In the genomic region with DNA sequence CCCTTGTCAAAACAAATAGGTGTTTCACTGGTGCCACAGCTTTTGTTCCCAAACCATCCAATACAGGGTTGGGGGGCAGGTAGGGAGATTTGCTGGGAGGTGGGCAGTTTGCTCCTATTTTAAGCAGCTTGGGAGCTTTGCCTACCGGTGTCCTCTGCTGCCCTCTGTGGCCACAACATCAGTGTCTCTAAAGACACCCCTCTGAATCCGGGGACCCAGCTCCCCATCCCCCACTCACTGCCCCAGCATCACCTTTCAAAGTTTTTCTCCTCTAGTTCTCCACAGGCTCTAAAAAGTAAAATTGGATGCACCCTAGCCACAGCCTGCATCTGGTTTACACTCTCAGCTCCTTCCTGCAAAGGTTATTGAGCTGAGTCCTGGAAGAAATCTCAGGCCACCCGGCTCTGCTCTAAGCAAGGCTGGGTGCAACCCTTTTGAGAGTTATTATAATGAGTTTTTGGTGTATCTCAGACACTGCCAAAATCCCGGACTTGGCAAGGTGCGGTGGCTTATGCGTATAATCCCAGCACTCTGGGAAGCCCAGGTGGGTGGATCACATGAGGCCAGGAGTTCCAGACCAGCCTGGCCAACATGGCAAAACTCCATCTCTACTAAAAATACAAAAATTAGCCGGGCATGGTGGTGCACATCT, we compare ENCODE assay signal across 8 cellular contexts. TPM values are rescaled to one million over a fixed set of nuclear protein-coding genes. Genes with fewer than 3 reads are reported as not detected.
DNase-seq lines count a peak whose midpoint lies in the region; ATAC-seq, FAIRE-seq and TF ChIP-seq lines count a peak whose summit lies in the region.

No MANE protein-coding gene starts in this region.

- H2BK12ac ChIP-seq in H1 (ENCODE audit: low read depth, low read length): no peak overlapping the region

- no peaks in the 10 kb centered on the region for H3K9me3 Mint-ChIP-seq in activated naive CD4-positive, alpha-beta T cell treated with anti-CD3 and anti-CD28 coated beads, Interleukin-2, amount 50 U/mL, for 72 hours

- H3K27ac ChIP-seq in H1 (ENCODE audit: low read depth, low read length): no peak overlapping the region
- no peak overlapping the region for H3K27ac ChIP-seq in testis

- TF ChIP-seq CTCF in H1 (IDR thresholded peaks at IDR 0.05; ENCODE audit: control extremely low read depth in 1 of 3, insufficient read depth in 1 of 3, low read depth in 1 of 3, low read length in 3 of 3) (peak; percentile 70 to 73 (median 72)), testis (IDR thresholded peaks at IDR 0.05) (no peak)

- no peak overlapping the region for H4K8ac ChIP-seq in H1 (ENCODE audit: extremely low read depth, insufficient read depth, low read length)

- H2BK5ac ChIP-seq in H1 (ENCODE audit: low read depth, low read length): no peak overlapping the region

- no peaks in the 10 kb centered on the region for H3K9me3 ChIP-seq in H1 (ENCODE audit: insufficient read depth in 2 of 2, low read depth in 1 of 2, low read length in 1 of 2)
- H3K9me3 ChIP-seq in testis: no peaks in the 10 kb centered on the region

- peak; percentile 16 for DNase-seq in activated naive CD4-positive, alpha-beta T cell treated with Interleukin-2 at 50 U/mL for 16 hours
- DNase-seq in activated naive CD4-positive, alpha-beta T cell treated with anti-CD3 and anti-CD28 coated beads, Interleukin-2, amount 50 U/mL, for 72 hours (ENCODE audit: low spot score in 2 of 2): no peak
- DNase-seq in OCI-M1 (lab: John Stamatoyannopoulos, UW): peak; percentile 27
- DNase-seq in H1 (ENCODE audit: low read depth in 1 of 2, low spot score in 2 of 2): peak in 1 of 2 experiments; percentile 71
- peak; percentile 48 for DNase-seq in testis
- DNase-seq in NCI-H2227 (lab: John Stamatoyannopoulos, UW; ENCODE audit: unreplicated experiment): no peak
- no peak for DNase-seq in NCI-H1048 (lab: John Stamatoyannopoulos, UW)

- H2BK20ac ChIP-seq in H1 (ENCODE audit: low read length): no peak overlapping the region

- no peak overlapping the region for H3K27ac Mint-ChIP-seq in activated naive CD4-positive, alpha-beta T cell treated with anti-CD3 and anti-CD28 coated beads, Interleukin-2, amount 50 U/mL, for 72 hours

- H3K56ac ChIP-seq in H1 (replicated peaks; ENCODE audit: insufficient read length, low read depth, low read length): no peak overlapping the region

- no peak overlapping the region for H3K4me3 ChIP-seq in H1 (ENCODE audit: extremely low read depth in 1 of 4, insufficient read depth in 2 of 4, low read depth in 3 of 4, low read length in 4 of 4)
- H3K4me3 ChIP-seq in testis: no peak overlapping the region

- H3K4me2 ChIP-seq in H1 (ENCODE audit: insufficient read depth in 1 of 2, low read depth in 2 of 2, low read length in 2 of 2): no peak overlapping the region

- FAIRE-seq in H1 (lab: Jason Lieb, UNC): no peak

- peaks cover 4 to 7% of the 10 kb centered on the region in 2 donors for H3K36me3 Mint-ChIP-seq in activated naive CD4-positive, alpha-beta T cell treated with anti-CD3 and anti-CD28 coated beads, Interleukin-2, amount 50 U/mL, for 72 hours

- WGBS in H1 (ENCODE audit: extremely low coverage in 1 of 2, insufficient coverage in 1 of 2, insufficient read length in 1 of 2, insufficient replicate concordance in 2 of 2, low coverage in 1 of 2, low lambda C conversion rate in 2 of 2, missing lambda C conversion rate in 1 of 2), 2 experiments: 63% methylated on average over 7 of the region's 7 CpGs; no CpG with 5 or more reads in 1 of the 2 experiments
- whole genome bisulfite sequencing in testis, 2 donors: 61 to 65% methylated on average over 7 of the region's 7 CpGs

- intact Hi-C loops in testis (cut with DNase I; ENCODE audit: low total_unique reads): no loop called here

- no peak overlapping the region; the same call in 1 of the 2 replicates for H2BK15ac ChIP-seq in H1 (ENCODE audit: low read length)

- H3K4ac ChIP-seq in H1 (replicated peaks; ENCODE audit: insufficient read length, low read depth, low read length): no peak overlapping the region

- H3K23ac ChIP-seq in H1 (ENCODE audit: insufficient read length): no peak overlapping the region

- H4K91ac ChIP-seq in H1 (replicated peaks; ENCODE audit: insufficient read length, low read length): no peak overlapping the region

- H2AFZ ChIP-seq in H1 (ENCODE audit: low read length): no peak overlapping the region

- ATAC-seq in activated naive CD4-positive, alpha-beta T cell treated with anti-CD3 and anti-CD28 coated beads, Interleukin-2, amount 50 U/mL, for 72 hours: no peak
- ATAC-seq in GM21825 (IDR thresholded peaks at IDR 0.05; ENCODE audit: unreplicated experiment): no peak

- H3K4me1 ChIP-seq in H1 (replicated peaks in 1 of 4; ENCODE audit: control insufficient read depth in 3 of 4, insufficient read depth in 4 of 4, low read length in 3 of 4): peaks cover 0 to 10% (median 7%) of the 10 kb centered on the region in 4 experiments; a peak in 4 of 7 replicates
- peaks cover 3% of the 10 kb centered on the region for H3K4me1 ChIP-seq in testis

- no peaks in the 10 kb centered on the region for H3K79me2 ChIP-seq in H1 (ENCODE audit: control insufficient read depth in 1 of 2, insufficient read depth in 2 of 2, low read length in 2 of 2)

- H3K27me3 ChIP-seq in H1 (replicated peaks in 1 of 4; ENCODE audit: control insufficient read depth in 3 of 4, extremely low read depth in 1 of 4, insufficient read depth in 3 of 4, low read length in 3 of 4) (peaks cover 30 to 45% (median 39%) of the 10 kb centered on the region in 4 experiments), testis (no peaks in the 10 kb centered on the region)

- H3K9ac ChIP-seq in H1 (replicated peaks in 1 of 4; ENCODE audit: extremely low read depth in 1 of 4, low read depth in 3 of 4, low read length in 3 of 4): no peak overlapping the region

- peaks cover 5 to 6% of the 10 kb centered on the region in 2 experiments for H4K20me1 ChIP-seq in H1 (replicated peaks in 1 of 2; ENCODE audit: control insufficient read depth in 1 of 2, insufficient read depth in 2 of 2, low read length in 2 of 2)

- POLR2A ChIA-PET in H1 (lab: Charles Lee; ENCODE audit: partially characterized antibody): no interaction called here

- TF ChIP-seq EP300 in H1 (IDR thresholded peaks at IDR 0.05; ENCODE audit: borderline replicate concordance in 1 of 2, low read depth in 2 of 2, low read length in 2 of 2): no peak

- no peak overlapping the region for H3K14ac ChIP-seq in H1 (ENCODE audit: insufficient read length)

- H2BK120ac ChIP-seq in H1 (replicated peaks; ENCODE audit: low read depth, low read length): no peak overlapping the region

- no peak overlapping the region; the same call in 1 of the 2 replicates for H3K18ac ChIP-seq in H1 (ENCODE audit: extremely low read depth, low read length)

- H3K36me3 ChIP-seq in H1 (ENCODE audit: control insufficient read depth in 2 of 4, insufficient read depth in 4 of 4, low read length in 3 of 4) (no peaks in the 10 kb centered on the region; a peak in 1 of 8 replicates), testis (ENCODE audit: low read depth, missing control alignments) (no peaks in the 10 kb centered on the region)

- H3K79me1 ChIP-seq in H1 (ENCODE audit: low read depth, low read length): no peaks in the 10 kb centered on the region

- TF ChIP-seq POLR2A in H1 (IDR thresholded peaks at IDR 0.05; ENCODE audit: control extremely low read depth in 1 of 2, low read depth in 2 of 2, low read length in 2 of 2) (no peak), testis (IDR thresholded peaks at IDR 0.05) (no peak)

- CTCF ChIA-PET in H1 (lab: Charles Lee; ENCODE audit: partially characterized antibody): interaction anchor here (0.5 to 3.1 kb wide), 52 partner anchors 9 to 561 kb away, joined by 3 to 17 read pairs (median 4); no protein-coding TSS in a partner anchor

- peak; percentile 76 to 79 for TF ChIP-seq RAD21 in H1 (IDR thresholded peaks at IDR 0.05 in 1 of 2, conservative IDR thresholded peaks at IDR 0.05 in 1 of 2; ENCODE audit: low read depth in 2 of 2, low read length in 2 of 2)

- H3K23me2 ChIP-seq in H1 (ENCODE audit: low read depth, low read length): peaks cover 25% of the 10 kb centered on the region

- H2AK5ac ChIP-seq in H1 (ENCODE audit: low read depth, low read length): no peak overlapping the region

- H4K5ac ChIP-seq in H1 (ENCODE audit: insufficient read length, low read depth, low read length): no peak overlapping the region

TF ChIP-seq in H1, 55 proteins besides CTCF, POLR2A, EP300 and RAD21 (continues in another document):
- TF ChIP-seq SP2 (IDR thresholded peaks at IDR 0.05; ENCODE audit: low read length) (no peak), SUZ12 (IDR thresholded peaks at IDR 0.05; ENCODE audit: low read length) (no peak)
- TF ChIP-seq, protein P1, sequence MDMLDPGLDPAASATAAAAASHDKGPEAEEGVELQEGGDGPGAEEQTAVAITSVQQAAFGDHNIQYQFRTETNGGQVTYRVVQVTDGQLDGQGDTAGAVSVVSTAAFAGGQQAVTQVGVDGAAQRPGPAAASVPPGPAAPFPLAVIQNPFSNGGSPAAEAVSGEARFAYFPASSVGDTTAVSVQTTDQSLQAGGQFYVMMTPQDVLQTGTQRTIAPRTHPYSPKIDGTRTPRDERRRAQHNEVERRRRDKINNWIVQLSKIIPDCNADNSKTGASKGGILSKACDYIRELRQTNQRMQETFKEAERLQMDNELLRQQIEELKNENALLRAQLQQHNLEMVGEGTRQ (IDR thresholded peaks at IDR 0.05; ENCODE audit: low read length): no peak

RNA-seq across cellular contexts. Expression of a gene that starts 2.9 kb away (rescaled TPM):
- 1 to 10 TPM; 1.8 to 6.5 TPM for total RNA-seq in activated naive CD4-positive, alpha-beta T cell treated with anti-CD3 and anti-CD28 coated beads, Interleukin-2, amount 50 U/mL, for 72 hours
- 3.7 and 4.9 TPM in 2 replicates for total RNA-seq in H1 (2021; fragmentation: NEBNext Ultra II Directional; extraction: Animal tissue kit (Norgen Biotek cat#: 25700))
- polyA plus RNA-seq in H1 (2011; rRNA removed): 1.8 and 2.0 TPM in 2 replicates
- 0.72 TPM for polyA plus RNA-seq in H1 (2011; cell fraction: cytosol; rRNA removed)
- polyA plus RNA-seq in H1 (2011; cell fraction: nucleus; rRNA removed): 2.0 TPM
- polyA plus RNA-seq in H1 (2012, experiment 1 of 2): 1.5 to 2.6 TPM (median 1.8 TPM) in 4 replicates
- polyA plus RNA-seq in H1 (2012, experiment 2 of 2): 1.1 TPM
- 2.6 TPM for polyA plus RNA-seq in H1 (2013, experiment 1 of 2)
- 2.6 TPM for polyA plus RNA-seq in H1 (2013, experiment 2 of 2)
- polyA minus RNA-seq in H1 (2011; rRNA and poly(A)+ RNA removed): 1.7 and 2.5 TPM in 2 replicates
- 16.8 TPM for polyA minus RNA-seq in H1 (2011; cell fraction: cytosol; rRNA and poly(A)+ RNA removed)
- 3.8 TPM for polyA minus RNA-seq in H1 (2011; cell fraction: nucleus; rRNA and poly(A)+ RNA removed)
- total RNA-seq in testis: 100 to 1,000 TPM; 142 to 158 TPM
- 93.9 TPM for polyA plus RNA-seq in testis (ENCODE audit: insufficient read depth, low read depth, low replicate concordance)

Comparison
In these comparisons a context has a peak if more than half of its experiments do, and no peak if none do; other contexts are left out.
1. DNase-seq: peak in activated naive CD4-positive, alpha-beta T cell treated with Interleukin-2 at 50 U/mL for 16 hours (single experiment), OCI-M1 (single experiment) and testis (single experiment); none in activated naive CD4-positive, alpha-beta T cell treated with anti-CD3 and anti-CD28 coated beads, Interleukin-2, amount 50 U/mL, for 72 hours (0 of 2), NCI-H2227 (single experiment) and NCI-H1048 (single experiment).
2. CTCF ChIP-seq: peak in H1 (3 of 3); none in testis (0 of 3).
3. RNA of a gene that starts 2.9 kb away (total RNA-seq): 142 to 158 TPM in testis; 1.8 to 6.5 TPM in activated naive CD4-positive, alpha-beta T cell treated with anti-CD3 and anti-CD28 coated beads, Interleukin-2, amount 50 U/mL, for 72 hours and 3.7 to 4.9 TPM in H1; every median in the first group is over 10 times any median in the second.